19 cellular contexts compared by ENCODE assay signal in genomic region chr6:333379-334002, GRCh38. TPM values are rescaled to one million over a fixed set of nuclear protein-coding genes. Genes with fewer than 3 reads are reported as not detected.
A peak's percentile ranks its signal among the peaks of the same experiment; 100 is the strongest.
DNase-seq lines count a peak whose midpoint lies in the region; ATAC-seq, FAIRE-seq and TF ChIP-seq lines count a peak whose summit lies in the region.
"Had no signal": no experiment of that assay in that cellular context is flagged by ENCODE, and none has a peak within 500 bp of the region (broad histone marks: within the 10 kb centered on the region; RNA-seq: fewer than 3 reads in every experiment).

No MANE protein-coding gene starts in this region.

- H3K9me1 ChIP-seq in endothelial cell of umbilical vein (replicated peaks; ENCODE audit: control insufficient read depth, extremely low read depth, insufficient read depth, low read length) = no peaks in the 10 kb centered on the region

- peak overlapping the region in 3 of 11 experiments; percentile 7 to 10 (median 8); a peak in 4 of 22 replicates for H3K27ac ChIP-seq in BLaER1 treated with 17β-estradiol and CSF1 and Interleukin-3, amounts not matched to agents 10 nM and 100 nM
- no peak overlapping the region for H3K27ac ChIP-seq in endothelial cell of umbilical vein (ENCODE audit: insufficient read depth, low read depth, low read length)
- H3K27ac ChIP-seq: HL-60, PC-9 had no signal

- POLR2A ChIA-PET in endothelial cell of umbilical vein (lab: Charles Lee) = no interaction called here
- POLR2A ChIA-PET in activated CD4-positive, alpha-beta T cell treated with anti-CD3 and anti-CD28 coated beads for 36 hours (lab: Charles Lee) = no interaction called here

- no peak overlapping the region for H3K4me3 Mint-ChIP-seq in activated CD4-positive, alpha-beta T cell treated with anti-CD3 and anti-CD28 coated beads for 36 hours

- TF ChIP-seq POLR2A in endothelial cell of umbilical vein (IDR thresholded peaks at IDR 0.05; ENCODE audit: low read depth, low read length) = no peak

- CTCF ChIA-PET in endothelial cell of umbilical vein (lab: Charles Lee) = interaction anchor here (0.9 to 2.1 kb wide), 11 partner anchors 9 to 1103 kb away, joined by 3 to 7 read pairs (median 4); no protein-coding TSS in a partner anchor
- CTCF ChIA-PET in activated CD4-positive, alpha-beta T cell treated with anti-CD3 and anti-CD28 coated beads for 36 hours (lab: Charles Lee) = interaction anchor here (0.6 to 2.0 kb wide), 8 partner anchors 16 to 117 kb away, joined by 3 to 5 read pairs (median 3); no protein-coding TSS in a partner anchor

- H3K36me3 Mint-ChIP-seq in activated CD4-positive, alpha-beta T cell treated with anti-CD3 and anti-CD28 coated beads for 36 hours (ENCODE audit: low read depth) = peaks cover 5% of the 10 kb centered on the region

- H3K27me3 ChIP-seq in BLaER1 treated with 17β-estradiol and CSF1 and Interleukin-3, amounts not matched to agents 10 nM and 100 nM = no peaks in the 10 kb centered on the region
- no peaks in the 10 kb centered on the region for H3K27me3 ChIP-seq in endothelial cell of umbilical vein (ENCODE audit: control insufficient read depth in 2 of 2, insufficient read depth in 2 of 2, low read length in 2 of 2)

- no peaks in the 10 kb centered on the region for H3K27me3 Mint-ChIP-seq in activated CD4-positive, alpha-beta T cell treated with anti-CD3 and anti-CD28 coated beads for 36 hours

- H3K36me3 ChIP-seq in BLaER1 treated with 17β-estradiol and CSF1 and Interleukin-3, amounts not matched to agents 10 nM and 100 nM = 0 out of 22 replicates have a peak, but pooled peaks cover 0 to 12% (median 0%) of the 10 kb centered on the region in 11 experiments
- no peaks in the 10 kb centered on the region for H3K36me3 ChIP-seq in endothelial cell of umbilical vein (ENCODE audit: control insufficient read depth in 2 of 2, extremely low read depth in 1 of 2, insufficient read depth in 2 of 2, low read length in 2 of 2)
- H3K36me3 ChIP-seq: HAP-1 had no signal

- no peaks in the 10 kb centered on the region for H3K79me2 ChIP-seq in endothelial cell of umbilical vein (ENCODE audit: control insufficient read depth, insufficient read depth, low read length)

- no peak for TF ChIP-seq CTCF in endothelial cell of umbilical vein (IDR thresholded peaks at IDR 0.05; ENCODE audit: extremely low read depth in 1 of 2, insufficient read depth in 1 of 2, low read depth in 1 of 2, low read length in 2 of 2)

- peak overlapping the region; percentile 38 to 92 (median 66) for H3K4me2 ChIP-seq in BLaER1 treated with 17β-estradiol and CSF1 and Interleukin-3, amounts not matched to agents 10 nM and 100 nM
- no peak overlapping the region for H3K4me2 ChIP-seq in endothelial cell of umbilical vein (ENCODE audit: insufficient read depth, low read length)
- H3K4me2 ChIP-seq: PC-9 had no signal

- no peak for FAIRE-seq in endothelial cell of umbilical vein (lab: Jason Lieb, UNC)
- FAIRE-seq: HTR-8/SVneo had no signal

- H2AFZ ChIP-seq in endothelial cell of umbilical vein (ENCODE audit: low read depth, low read length) = no peak overlapping the region
- H2AFZ ChIP-seq: PC-9 had no signal

- no peaks in the 10 kb centered on the region for H3K9me3 Mint-ChIP-seq in activated CD4-positive, alpha-beta T cell treated with anti-CD3 and anti-CD28 coated beads for 36 hours (ENCODE audit: low read depth)

- peaks cover 26% of the 10 kb centered on the region for H3K4me1 Mint-ChIP-seq in activated CD4-positive, alpha-beta T cell treated with anti-CD3 and anti-CD28 coated beads for 36 hours

- DNase-seq in NCI-H460 (ENCODE audit: extremely low read depth, low read depth) (peak; percentile 89), endothelial cell of umbilical vein (ENCODE audit: low read depth, low spot score) (no peak), sciatic nerve (ENCODE audit: low spot score) (peak; percentile 59), HK-2 (ENCODE audit: unreplicated experiment) (no peak), OCI-M1 (lab: John Stamatoyannopoulos, UW) (no peak)
- no peak for DNase-seq in activated CD4-positive, alpha-beta T cell treated with anti-CD3 and anti-CD28 coated beads for 36 hours
- DNase-seq: COR-L47, DMS153, MV-4-11, NCI-H1417 treated with DMSO at 0.1 percent for 48 hours, NCI-H2029 treated with DMSO at 0.1 percent for 48 hours, NCI-H2171 treated with DMSO at 0.1 percent for 48 hours, NCI-H446 treated with DMSO at 0.1 percent for 48 hours, NCI-H748 treated with DMSO at 0.1 percent for 48 hours, PC-9 had no signal

- H4K20me1 ChIP-seq in BLaER1 treated with 17β-estradiol and CSF1 and Interleukin-3, amounts not matched to agents 10 nM and 100 nM = peaks cover 0 to 18% (median 0%) of the 10 kb centered on the region in 11 experiments; a peak in 3 of 22 replicates
- H4K20me1 ChIP-seq in endothelial cell of umbilical vein (replicated peaks; ENCODE audit: control insufficient read depth, extremely low read depth, insufficient read depth, low read length) = no peaks in the 10 kb centered on the region

- no peak overlapping the region for H3K27ac Mint-ChIP-seq in activated CD4-positive, alpha-beta T cell treated with anti-CD3 and anti-CD28 coated beads for 36 hours

- dilution Hi-C loops in endothelial cell of umbilical vein (cut with MboI; ENCODE audit: extremely low pct_ligation_motif_present, low sequenced_read_pairs) = no loop called here

- H3K9ac ChIP-seq in BLaER1 treated with 17β-estradiol and CSF1 and Interleukin-3, amounts not matched to agents 10 nM and 100 nM = no peak overlapping the region
- no peak overlapping the region for H3K9ac ChIP-seq in endothelial cell of umbilical vein (replicated peaks; ENCODE audit: extremely low read depth, insufficient read depth, low read length)

- H3K9me3 ChIP-seq in BLaER1 treated with 17β-estradiol and CSF1 and Interleukin-3, amounts not matched to agents 10 nM and 100 nM (replicated peaks in 1 of 11) = no peaks in the 10 kb centered on the region
- H3K9me3 ChIP-seq in endothelial cell of umbilical vein (replicated peaks; ENCODE audit: control insufficient read depth, insufficient read depth, low read length) = no peaks in the 10 kb centered on the region

- ATAC-seq in sciatic nerve = no peak
- ATAC-seq in activated CD4-positive, alpha-beta T cell treated with anti-CD3 and anti-CD28 coated beads for 36 hours = no peak

- BruUV-seq in endothelial cell of umbilical vein (replicated peaks; lab: Mats Ljungman, UMichigan) = no TSS peak

- H3K4me3 ChIP-seq in BLaER1 treated with 17β-estradiol and CSF1 and Interleukin-3, amounts not matched to agents 10 nM and 100 nM = no peak overlapping the region
- no peak overlapping the region for H3K4me3 ChIP-seq in endothelial cell of umbilical vein (replicated peaks in 1 of 3; ENCODE audit: insufficient read depth in 1 of 3, low read depth in 1 of 3, low read length in 3 of 3)
- H3K4me3 ChIP-seq: HAP-1, PC-9 had no signal

- intact Hi-C loops in endothelial cell of umbilical vein (cut with micrococcal nuclease) (no loop called here), sciatic nerve (cut with DNase I) (no loop called here)
- intact Hi-C loops in activated CD4-positive, alpha-beta T cell treated with anti-CD3 and anti-CD28 coated beads for 36 hours (cut with DNase I, micrococcal nuclease) = no loop called here

- H3K4me1 ChIP-seq in BLaER1 treated with 17β-estradiol and CSF1 and Interleukin-3, amounts not matched to agents 10 nM and 100 nM = peaks cover 72 to 89% (median 83%) of the 10 kb centered on the region in 10 experiments
- H3K4me1 ChIP-seq in endothelial cell of umbilical vein (ENCODE audit: control insufficient read depth, extremely low read depth, insufficient read depth, low read length) = peaks cover 13% of the 10 kb centered on the region
- H3K4me1 ChIP-seq: HAP-1 had no signal

TF ChIP-seq in endothelial cell of umbilical vein, 7 proteins besides CTCF, POLR2A, EP300 and RAD21:
- TF ChIP-seq FOS (IDR thresholded peaks at IDR 0.05; ENCODE audit: borderline replicate concordance, insufficient read depth, low read length) (peak; percentile 7), POLR2AphosphoS5 (IDR thresholded peaks at IDR 0.05; ENCODE audit: insufficient read depth, low read depth, low read length) (no peak)

RNA-seq across cellular contexts. Expression of gene DUSP22, which starts 41.2 kb away (rescaled TPM):
- 35.0 and 48.4 TPM in 2 replicates for total RNA-seq in NCI-H460 (2014; rRNA removed; shearing (Covaris generic))
- 130 and 136 TPM in 2 replicates for polyA plus RNA-seq in NCI-H460 (2014; cell fraction: nucleus; rRNA removed)
- 32.6 and 33.9 TPM in 2 replicates for total RNA-seq in endothelial cell of umbilical vein
- 16.1 and 23.2 TPM in 2 replicates for polyA plus RNA-seq in endothelial cell of umbilical vein
- polyA plus RNA-seq in endothelial cell of umbilical vein (2011; cell fraction: cytosol; rRNA removed) = 15.0 TPM in 2 replicates
- polyA plus RNA-seq in endothelial cell of umbilical vein (2011; cell fraction: nucleus; rRNA removed) = 44.1 and 52.3 TPM in 2 replicates
- 33.6 and 34.6 TPM in 2 replicates for polyA plus RNA-seq in endothelial cell of umbilical vein (2012)
- 19.5 and 28.2 TPM in 2 replicates for polyA minus RNA-seq in endothelial cell of umbilical vein
- 2.2 TPM for polyA minus RNA-seq in endothelial cell of umbilical vein (2011; cell fraction: cytosol; rRNA and poly(A)+ RNA removed)
- polyA minus RNA-seq in endothelial cell of umbilical vein (2011; cell fraction: nucleus; rRNA and poly(A)+ RNA removed) = 17.2 and 20.1 TPM in 2 replicates
- 62.2 TPM for total RNA-seq in sciatic nerve
- 10 to 100 TPM; 33.2 to 33.7 TPM for total RNA-seq in activated CD4-positive, alpha-beta T cell treated with anti-CD3 and anti-CD28 coated beads for 36 hours

RNA-seq across cellular contexts. Expression of gene IRF4, which starts 58.1 kb away (rescaled TPM):
- total RNA-seq in NCI-H460 (2014; rRNA removed; shearing (Covaris generic)) = 0.67 and 1.0 TPM in 2 replicates
- 0.27 and 0.67 TPM in 2 replicates for polyA plus RNA-seq in NCI-H460 (2014; cell fraction: nucleus; rRNA removed)
- total RNA-seq in endothelial cell of umbilical vein (not detected in 2 replicates), sciatic nerve (4.7 TPM)
- not detected in 2 replicates for polyA plus RNA-seq in endothelial cell of umbilical vein
- 0.01 TPM in 1 of 2 replicates, not detected in the other for polyA plus RNA-seq in endothelial cell of umbilical vein (2011; cell fraction: cytosol; rRNA removed)
- not detected in 2 replicates for polyA plus RNA-seq in endothelial cell of umbilical vein (2011; cell fraction: nucleus; rRNA removed)
- polyA plus RNA-seq in endothelial cell of umbilical vein (2012) = not detected in 2 replicates
- polyA minus RNA-seq in endothelial cell of umbilical vein = not detected in 2 replicates
- not detected for polyA minus RNA-seq in endothelial cell of umbilical vein (2011; cell fraction: cytosol; rRNA and poly(A)+ RNA removed)
- not detected in 2 replicates for polyA minus RNA-seq in endothelial cell of umbilical vein (2011; cell fraction: nucleus; rRNA and poly(A)+ RNA removed)
- 100 to 1,000 TPM; 601 to 617 TPM for total RNA-seq in activated CD4-positive, alpha-beta T cell treated with anti-CD3 and anti-CD28 coated beads for 36 hours
- total RNA-seq: PC-9 had no signal

Comparison
In these comparisons a context has a peak if more than half of its experiments do, and no peak if none do; other contexts are left out.
1. DNase-seq: peak in NCI-H460 (single experiment) and sciatic nerve (single experiment); none in endothelial cell of umbilical vein (single experiment), HK-2 (single experiment), activated CD4-positive, alpha-beta T cell treated with anti-CD3 and anti-CD28 coated beads for 36 hours (single experiment) and OCI-M1 (single experiment).
2. RNA of gene IRF4, which starts 58.1 kb away (total RNA-seq): 601 to 617 TPM in activated CD4-positive, alpha-beta T cell treated with anti-CD3 and anti-CD28 coated beads for 36 hours; 4.7 TPM in sciatic nerve (single experiment), 0.67 to 1.0 TPM in NCI-H460 and not detected in endothelial cell of umbilical vein; every median in the first group is over 100 times any median in the second.